8 cellular contexts compared by ENCODE assay signal in the genomic region with DNA sequence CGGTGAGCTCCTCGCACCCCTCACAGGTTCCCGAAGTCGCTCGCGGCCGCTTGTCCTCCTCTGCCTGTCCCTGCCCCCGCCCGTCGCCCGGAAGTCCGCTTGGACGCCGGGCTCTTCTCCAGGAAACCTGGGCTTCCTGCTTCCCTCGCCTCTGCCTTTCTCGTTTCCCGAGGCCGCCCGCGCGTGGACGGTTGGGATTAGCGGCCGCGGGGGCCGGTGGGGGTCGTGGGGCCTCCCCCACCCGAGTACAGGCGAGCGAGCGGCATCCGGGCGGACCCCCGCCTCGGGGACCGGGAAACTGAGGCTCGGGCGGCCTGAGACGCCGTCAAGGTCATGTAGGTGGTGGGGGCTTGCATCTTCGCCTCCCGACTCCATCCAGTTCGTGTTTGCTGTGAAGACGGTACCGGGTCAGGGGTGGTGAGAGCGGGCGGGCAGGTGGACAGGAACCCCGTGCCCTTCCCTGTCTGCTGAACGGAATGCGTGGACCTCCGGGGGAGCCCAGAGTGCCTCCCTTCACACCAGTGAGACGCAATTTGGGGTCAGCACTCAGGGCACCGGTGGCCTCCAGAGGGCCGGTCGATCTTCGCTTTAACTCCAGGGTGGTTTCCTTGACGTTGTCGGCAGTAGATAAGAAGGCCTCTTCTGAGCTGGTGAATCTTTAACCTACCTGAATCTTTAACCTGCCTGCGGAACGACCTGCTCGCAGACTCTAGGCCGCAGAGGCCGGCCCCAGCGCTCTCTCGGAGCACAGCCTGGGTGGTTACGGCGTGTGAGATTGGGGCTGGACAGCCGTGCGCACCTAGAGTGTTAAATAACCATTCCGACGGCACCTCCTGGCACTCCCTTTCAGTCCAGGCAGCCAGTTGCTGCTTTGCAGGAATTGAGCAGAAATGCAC. TPM values are rescaled to one million over a fixed set of nuclear protein-coding genes. Genes with fewer than 3 reads are reported as not detected.
DNase-seq lines count a peak whose midpoint lies in the region; ATAC-seq, FAIRE-seq and TF ChIP-seq lines count a peak whose summit lies in the region.

No MANE protein-coding gene starts in this region.

- H3K4me2 ChIP-seq in K562 (ENCODE audit: insufficient read depth, low read length): peak overlapping the region; percentile 100

- H3K4me3 ChIP-seq in K562 (peak overlapping the region; percentile 96), iPS-20b (ENCODE audit: low read length) (peak overlapping the region; percentile 92)

- peak; percentile 75 for FAIRE-seq in K562 (lab: Jason Lieb, UNC)

- no peak for TF ChIP-seq POLR2A in K562 (conservative IDR thresholded peaks at IDR 0.05)

- ATAC-seq in GM21367 (IDR thresholded peaks at IDR 0.05; ENCODE audit: unreplicated experiment) (peak; percentile 8), K562 (peak; percentile 8), GM21619 (IDR thresholded peaks at IDR 0.05; ENCODE audit: unreplicated experiment) (no peak)

- H2AFZ ChIP-seq in K562 (ENCODE audit: low read depth, low read length): no peak overlapping the region; the same call in 1 of the 2 replicates

- in situ Hi-C loops in K562 (cut with MboI): no loop called here

- H3K9me3 ChIP-seq in K562 (replicated peaks; ENCODE audit: control insufficient read depth, insufficient read depth, low read depth, low read length) (no peaks in the 10 kb centered on the region), iPS-20b (ENCODE audit: insufficient read depth, low read depth, low read length) (no peaks in the 10 kb centered on the region)

- peak overlapping the region; percentile 99 for H3K27ac ChIP-seq in C4-2B
- peak overlapping the region; percentile 98 for H3K27ac ChIP-seq in K562 (ENCODE audit: extremely low read depth, low read depth, low read length)
- no peak overlapping the region for H3K27ac ChIP-seq in iPS-20b (ENCODE audit: low read length)

- no peak for TF ChIP-seq CTCF in C4-2B (conservative IDR thresholded peaks at IDR 0.05)
- no peak for TF ChIP-seq CTCF in K562 (IDR thresholded peaks at IDR 0.05 in 2 of 3, conservative IDR thresholded peaks at IDR 0.05 in 1 of 3; ENCODE audit: insufficient read depth in 2 of 3, low read depth in 1 of 3, low read length in 3 of 3)

- H3K9ac ChIP-seq in K562 (ENCODE audit: insufficient read depth in 1 of 2, low read depth in 2 of 2, low read length in 2 of 2): peak overlapping the region; percentile 99 to 100
- H3K9ac ChIP-seq in iPS-20b (ENCODE audit: low read depth, low read length): peak overlapping the region; percentile 66

- no peaks in the 10 kb centered on the region for H3K27me3 ChIP-seq in K562 (ENCODE audit: control insufficient read depth in 2 of 2, insufficient read depth in 2 of 2, low read length in 2 of 2)
- H3K27me3 ChIP-seq in iPS-20b (ENCODE audit: insufficient read depth, low read length): peaks cover 21% of the 10 kb centered on the region

- no peak for TF ChIP-seq EP300 in K562 (IDR thresholded peaks at IDR 0.05; ENCODE audit: low read length)

- POLR2A ChIA-PET in K562 (lab: Yijun Ruan, JAX): interaction anchor here (0.6 to 4.3 kb wide), 28 partner anchors 9 to 1172 kb away, joined by 3 to 36 read pairs (median 4); a partner anchor contains a TSS

- DNase-seq in NCI-H69 (lab: John Stamatoyannopoulos, UW): peak; percentile 66
- peak; percentile 59 to 89 (median 74) for DNase-seq in K562 (ENCODE audit: extremely low read depth in 1 of 4, low spot score in 3 of 4)
- DNase-seq in stimulated activated CD4-positive, alpha-beta T cell treated with anti-CD3 and anti-CD28 coated beads, Interleukin-2, amount 100 ng/mL, for 24 hours: peak; percentile 39 to 42
- no peak for DNase-seq in NCI-H524 (lab: John Stamatoyannopoulos, UW)

- H3K9me1 ChIP-seq in K562 (ENCODE audit: control insufficient read depth, insufficient read depth, low read length): peaks cover 36% of the 10 kb centered on the region

- no peak for TF ChIP-seq RAD21 in K562 (CRISPR knock-in tag; conservative IDR thresholded peaks at IDR 0.05 in 1 of 2, IDR thresholded peaks at IDR 0.05 in 1 of 2)

- peaks cover 57% of the 10 kb centered on the region for H4K20me1 ChIP-seq in K562 (replicated peaks; ENCODE audit: control insufficient read depth, insufficient read depth, low read length)

- H3K36me3 ChIP-seq in K562 (ENCODE audit: control insufficient read depth, insufficient read depth, low read length): peaks cover 48% of the 10 kb centered on the region
- H3K36me3 ChIP-seq in iPS-20b (ENCODE audit: insufficient read depth, low read depth, low read length): peaks cover 14% of the 10 kb centered on the region

- CTCF ChIA-PET in K562 (lab: Yijun Ruan, JAX; ENCODE audit: low intra/inter-chr PET ratio): interaction anchor here (0.6 to 1.0 kb wide), 3 partner anchors 20 to 1697 kb away, joined by 3 to 4 read pairs (median 3); a partner anchor contains a TSS

- peaks cover 77% of the 10 kb centered on the region for H3K79me2 ChIP-seq in K562 (ENCODE audit: control insufficient read depth, insufficient read depth, low read length)

- intact Hi-C loops in K562 (cut with micrococcal nuclease): no loop called here

- WGBS in K562 (ENCODE audit: insufficient coverage, low coverage, missing lambda C conversion rate): under 1% methylated on average over 58 of the region's 71 CpGs

- no TSS peak for BruUV-seq in K562 (replicated peaks; lab: Mats Ljungman, UMichigan)

- peaks cover 42 to 60% of the 10 kb centered on the region in 2 experiments; a peak in 4 of 5 replicates for H3K4me1 ChIP-seq in K562 (replicated peaks in 1 of 2; ENCODE audit: control insufficient read depth in 2 of 2, insufficient read depth in 2 of 2, low read length in 2 of 2)
- H3K4me1 ChIP-seq in iPS-20b (ENCODE audit: insufficient read depth, low read length): peaks cover 22% of the 10 kb centered on the region

RNA-seq across cellular contexts. Expression of a gene that starts 0.7 kb away (rescaled TPM):
- total RNA-seq in K562 (2011; cell fraction: chromatin; rRNA removed; ENCODE audit: low replicate concordance): 99.7 and 210 TPM in 2 replicates
- total RNA-seq in K562 (2011; cell fraction: nucleolus; rRNA removed): 245 and 251 TPM in 2 replicates
- total RNA-seq in K562 (2011; cell fraction: nucleoplasm; rRNA removed): 187 and 199 TPM in 2 replicates
- total RNA-seq in K562 (2014; rRNA removed) (325 and 442 TPM in 2 replicates), K562 (2014; rRNA removed; fragmentation: Illumina TruSeq; extraction: Trizol) (120 and 140 TPM in 2 replicates), K562 (2015; rRNA removed; fragmentation: Illumina TruSeq; extraction: Trizol) (192 and 198 TPM in 2 replicates), K562 (2021) (472 and 483 TPM in 2 replicates)
- polyA plus RNA-seq in K562 (2011; rRNA removed) (351 and 621 TPM in 2 replicates), K562 (2014; fragmentation: Illumina TruSeq; extraction: Trizol) (593 and 811 TPM in 2 replicates), K562 (2014; fragmentation: Nextera tagmentation; extraction: Ambion mirVana) (100 to 1,000 TPM in 1 of 2 experiments, 10 to 100 TPM in 1; 69.8 to 232 TPM), K562 (2014; rRNA removed) (435 and 476 TPM in 2 replicates)
- 776 and 1,036 TPM in 2 replicates for polyA plus RNA-seq in K562 (2011; cell fraction: cytosol; rRNA removed)
- 257 and 274 TPM in 2 replicates for polyA plus RNA-seq in K562 (2011; cell fraction: nucleus; rRNA removed)
- polyA plus RNA-seq in K562 (2012): 485 and 750 TPM in 2 replicates
- polyA minus RNA-seq in K562 (2011; rRNA and poly(A)+ RNA removed): 408 and 480 TPM in 2 replicates
- 429 and 660 TPM in 2 replicates for polyA minus RNA-seq in K562 (2011; cell fraction: cytosol; rRNA and poly(A)+ RNA removed)
- 68.0 and 128 TPM in 2 replicates for polyA minus RNA-seq in K562 (2011; cell fraction: nucleus; rRNA and poly(A)+ RNA removed)

RNA-seq across cellular contexts. Expression of a gene that starts 19.9 kb away (rescaled TPM):
- total RNA-seq in K562 (2011; cell fraction: chromatin; rRNA removed; ENCODE audit: low replicate concordance): 16.4 and 31.0 TPM in 2 replicates
- 27.0 and 28.6 TPM in 2 replicates for total RNA-seq in K562 (2011; cell fraction: nucleolus; rRNA removed)
- total RNA-seq in K562 (2011; cell fraction: nucleoplasm; rRNA removed): 20.4 and 20.5 TPM in 2 replicates
- total RNA-seq in K562 (2014; rRNA removed) (42.2 and 50.8 TPM in 2 replicates), K562 (2014; rRNA removed; fragmentation: Illumina TruSeq; extraction: Trizol) (4.9 and 8.3 TPM in 2 replicates), K562 (2015; rRNA removed; fragmentation: Illumina TruSeq; extraction: Trizol) (18.9 and 23.2 TPM in 2 replicates), K562 (2021) (38.2 and 41.8 TPM in 2 replicates)
- polyA plus RNA-seq in K562 (2011; rRNA removed) (10.8 and 15.6 TPM in 2 replicates), K562 (2014; fragmentation: Illumina TruSeq; extraction: Trizol) (12.5 and 20.9 TPM in 2 replicates), K562 (2014; fragmentation: Nextera tagmentation; extraction: Ambion mirVana) (1 to 10 TPM; 3.2 to 3.8 TPM), K562 (2014; rRNA removed) (34.3 and 48.7 TPM in 2 replicates)
- polyA plus RNA-seq in K562 (2011; cell fraction: cytosol; rRNA removed): 12.7 and 22.3 TPM in 2 replicates
- polyA plus RNA-seq in K562 (2011; cell fraction: nucleus; rRNA removed): 44.7 and 65.7 TPM in 2 replicates
- 28.9 and 30.6 TPM in 2 replicates for polyA plus RNA-seq in K562 (2012)
- polyA minus RNA-seq in K562 (2011; rRNA and poly(A)+ RNA removed): 1.9 and 2.0 TPM in 2 replicates
- 2.3 and 5.9 TPM in 2 replicates for polyA minus RNA-seq in K562 (2011; cell fraction: cytosol; rRNA and poly(A)+ RNA removed)
- 6.9 and 8.2 TPM in 2 replicates for polyA minus RNA-seq in K562 (2011; cell fraction: nucleus; rRNA and poly(A)+ RNA removed)

RNA-seq across cellular contexts. Expression of a gene that starts 25.9 kb away (rescaled TPM):
- total RNA-seq in K562 (2011; cell fraction: chromatin; rRNA removed; ENCODE audit: low replicate concordance): 49.1 and 124 TPM in 2 replicates
- total RNA-seq in K562 (2011; cell fraction: nucleolus; rRNA removed): 125 and 127 TPM in 2 replicates
- 91.0 and 99.2 TPM in 2 replicates for total RNA-seq in K562 (2011; cell fraction: nucleoplasm; rRNA removed)
- total RNA-seq in K562 (2014; rRNA removed) (228 and 230 TPM in 2 replicates), K562 (2014; rRNA removed; fragmentation: Illumina TruSeq; extraction: Trizol) (26.7 and 47.2 TPM in 2 replicates), K562 (2015; rRNA removed; fragmentation: Illumina TruSeq; extraction: Trizol) (83.8 and 90.1 TPM in 2 replicates), K562 (2021) (112 and 120 TPM in 2 replicates)
- polyA plus RNA-seq in K562 (2011; rRNA removed) (65.9 and 115 TPM in 2 replicates), K562 (2014; fragmentation: Illumina TruSeq; extraction: Trizol) (81.0 and 93.0 TPM in 2 replicates), K562 (2014; fragmentation: Nextera tagmentation; extraction: Ambion mirVana) (10 to 100 TPM; 34.9 to 77.0 TPM), K562 (2014; rRNA removed) (154 and 166 TPM in 2 replicates)
- polyA plus RNA-seq in K562 (2011; cell fraction: cytosol; rRNA removed): 142 and 334 TPM in 2 replicates
- polyA plus RNA-seq in K562 (2011; cell fraction: nucleus; rRNA removed): 277 and 406 TPM in 2 replicates
- 90.3 and 111 TPM in 2 replicates for polyA plus RNA-seq in K562 (2012)
- 25.6 and 46.0 TPM in 2 replicates for polyA minus RNA-seq in K562 (2011; rRNA and poly(A)+ RNA removed)
- polyA minus RNA-seq in K562 (2011; cell fraction: cytosol; rRNA and poly(A)+ RNA removed): 61.9 and 66.6 TPM in 2 replicates
- polyA minus RNA-seq in K562 (2011; cell fraction: nucleus; rRNA and poly(A)+ RNA removed): 48.2 and 76.1 TPM in 2 replicates

RNA-seq across cellular contexts. Expression of a gene that starts 56.9 kb away (rescaled TPM):
- total RNA-seq in K562 (2011; cell fraction: chromatin; rRNA removed; ENCODE audit: low replicate concordance): 206 and 587 TPM in 2 replicates
- total RNA-seq in K562 (2011; cell fraction: nucleolus; rRNA removed): 479 and 565 TPM in 2 replicates
- 351 and 369 TPM in 2 replicates for total RNA-seq in K562 (2011; cell fraction: nucleoplasm; rRNA removed)
- total RNA-seq in K562 (2014; rRNA removed): 331 and 360 TPM in 2 replicates
- total RNA-seq in K562 (2014; rRNA removed; fragmentation: Illumina TruSeq; extraction: Trizol): 31.6 and 42.7 TPM in 2 replicates
- 129 and 132 TPM in 2 replicates for total RNA-seq in K562 (2015; rRNA removed; fragmentation: Illumina TruSeq; extraction: Trizol)
- 228 and 233 TPM in 2 replicates for total RNA-seq in K562 (2021)
- polyA plus RNA-seq in K562 (2011; rRNA removed): 192 and 244 TPM in 2 replicates
- 357 and 647 TPM in 2 replicates for polyA plus RNA-seq in K562 (2011; cell fraction: cytosol; rRNA removed)
- polyA plus RNA-seq in K562 (2011; cell fraction: nucleus; rRNA removed): 690 and 902 TPM in 2 replicates
- 198 and 243 TPM in 2 replicates for polyA plus RNA-seq in K562 (2012)
- 44.3 and 143 TPM in 2 replicates for polyA plus RNA-seq in K562 (2014; fragmentation: Illumina TruSeq; extraction: Trizol)
- 10 to 100 TPM in 1 of 2 experiments, 1 to 10 TPM in 1; 7.0 to 18.1 TPM for polyA plus RNA-seq in K562 (2014; fragmentation: Nextera tagmentation; extraction: Ambion mirVana)
- polyA plus RNA-seq in K562 (2014; rRNA removed): 285 and 338 TPM in 2 replicates
- polyA minus RNA-seq in K562 (2011; rRNA and poly(A)+ RNA removed): 38.4 and 72.5 TPM in 2 replicates
- 79.7 and 95.8 TPM in 2 replicates for polyA minus RNA-seq in K562 (2011; cell fraction: cytosol; rRNA and poly(A)+ RNA removed)
- 159 and 171 TPM in 2 replicates for polyA minus RNA-seq in K562 (2011; cell fraction: nucleus; rRNA and poly(A)+ RNA removed)

Comparison
In these comparisons a context has a peak if more than half of its experiments do, and no peak if none do; other contexts are left out.
1. DNase-seq: peak in NCI-H69 (single experiment), K562 (4 of 4) and stimulated activated CD4-positive, alpha-beta T cell treated with anti-CD3 and anti-CD28 coated beads, Interleukin-2, amount 100 ng/mL, for 24 hours (2 of 2); none in NCI-H524 (0 of 2).